In genomic region chrX:40097492-40098263, GRCh38 we compare ENCODE assay signal across 8 cellular contexts. TPM values are rescaled to one million over a fixed set of nuclear protein-coding genes. Genes with fewer than 3 reads are reported as not detected.
DNase-seq lines count a peak whose midpoint lies in the region; ATAC-seq and TF ChIP-seq lines count a peak whose summit lies in the region.

BCOR (minus strand) TSS chrX:40097958; CDS start chrX:40077929, 20,029 bp downstream.

- ATAC-seq in GM19035 (IDR thresholded peaks at IDR 0.05; ENCODE audit: unreplicated experiment), result peak; percentile 34
- ATAC-seq in WTC11, result peak; percentile 0; the same call in 1 of the 2 replicates
- peak; percentile 52 for ATAC-seq in left lung

- peaks cover 0 to 28% of the 10 kb centered on the region in 2 donors for H3K4me1 ChIP-seq in left lung

- TF ChIP-seq CTCF in WTC11 (IDR thresholded peaks at IDR 0.05), result no peak
- TF ChIP-seq CTCF in left lung (IDR thresholded peaks at IDR 0.05), result no peak

- intact Hi-C loops in left lung (cut with DNase I), result no loop called here

- H3K36me3 ChIP-seq in left lung, result no peaks in the 10 kb centered on the region

- H3K27me3 Mint-ChIP-seq in WTC11 (ENCODE audit: low read depth), result peaks cover 28% of the 10 kb centered on the region

- H3K27ac ChIP-seq in left lung, result peak within 1 kb of the TSS; percentile 83 to 87

- H3K27me3 ChIP-seq in left lung, result peaks cover 0 to 59% of the 10 kb centered on the region in 2 donors

- POLR2A ChIA-PET in WTC11 (lab: Charles Lee), result interaction anchor here (0.6 to 1.8 kb wide), 9 partner anchors 11 to 1295 kb away, joined by 3 to 8 read pairs (median 4); no protein-coding TSS in a partner anchor

- peaks cover 5% of the 10 kb centered on the region; the same call in 1 of the 2 replicates for H3K36me3 Mint-ChIP-seq in WTC11

- CTCF ChIA-PET in WTC11 (lab: Charles Lee), result interaction anchor here (0.6 to 2.2 kb wide), 6 partner anchors 34 to 1144 kb away, joined by 3 to 12 read pairs (median 4); no protein-coding TSS in a partner anchor

- H3K4me3 ChIP-seq in left lung, result peak within 1 kb of the TSS; percentile 53 to 61

- peak within 1 kb of the TSS; percentile 90 for H3K4me3 Mint-ChIP-seq in WTC11

- H3K9me3 Mint-ChIP-seq in WTC11, result no peaks in the 10 kb centered on the region

- no peak within 1 kb of the TSS for H3K27ac Mint-ChIP-seq in WTC11

- DNase-seq in AG08396 (ENCODE audit: low spot score), result peak; percentile 70
- peak; percentile 48 for DNase-seq in NCI-H1694 treated with DMSO at 0.1 percent for 48 hours (lab: John Stamatoyannopoulos, UW)
- DNase-seq in WTC11 (ENCODE audit: low spot score), result peak; percentile 60
- peak; percentile 67 for DNase-seq in cerebellum (ENCODE audit: low spot score)
- DNase-seq in left lung, result peak; percentile 79 to 88
- peak; percentile 72 to 77 for DNase-seq in stimulated activated CD4-positive, alpha-beta T cell treated with anti-CD3 and anti-CD28 coated beads, Interleukin-2, amount 100 ng/mL, for 24 hours
- DNase-seq in COLO829 (ENCODE audit: low spot score), result no peak

- no peaks in the 10 kb centered on the region for H3K9me3 ChIP-seq in left lung

- peaks cover 28% of the 10 kb centered on the region for H3K4me1 Mint-ChIP-seq in WTC11

TF ChIP-seq in WTC11, 78 proteins besides CTCF, POLR2A, EP300 and RAD21:
- no peak for TF ChIP-seq JAZF1 (CRISPR knock-in tag; IDR thresholded peaks at IDR 0.05)
- no peak for TF ChIP-seq RORB (CRISPR knock-in tag; IDR thresholded peaks at IDR 0.05)
- TF ChIP-seq ZNF671 (CRISPR knock-in tag; IDR thresholded peaks at IDR 0.05), result no peak
- TF ChIP-seq RELA (CRISPR knock-in tag; IDR thresholded peaks at IDR 0.05; ENCODE audit: borderline replicate concordance), result no peak
- no peak for TF ChIP-seq CREM (CRISPR knock-in tag; IDR thresholded peaks at IDR 0.05)
- no peak for TF ChIP-seq GRHL2 (CRISPR knock-in tag; IDR thresholded peaks at IDR 0.05; ENCODE audit: insufficient replicate concordance, severe bottlenecking)
- no peak for TF ChIP-seq PRRX2 (CRISPR knock-in tag; IDR thresholded peaks at IDR 0.05)

RNA-seq across cellular contexts. Expression of gene BCOR, which starts in this region (rescaled TPM):
- total RNA-seq in WTC11 (2021), result 41.1 to 44.5 TPM (median 43.1 TPM) in 3 replicates
- 23.5 TPM for total RNA-seq in cerebellum
- total RNA-seq in left lung, result 10 to 100 TPM; 19.0 to 24.0 TPM

Comparison
In these comparisons a context has a peak if more than half of its experiments do, and no peak if none do; other contexts are left out.
1. ATAC-seq: peak in every context shown above with its lines; median percentile 52 in left lung; 34 in GM19035; 0 in WTC11.